ENCODE assay signal across 8 cellular contexts in genomic region chr3:177196473-177197040, GRCh38. TPM values are rescaled to one million over a fixed set of nuclear protein-coding genes. Genes with fewer than 3 reads are reported as not detected.
DNase-seq lines count a peak whose midpoint lies in the region; ATAC-seq and TF ChIP-seq lines count a peak whose summit lies in the region.

No MANE protein-coding gene starts in this region.

- peak overlapping the region; percentile 98 for H3K4me3 Mint-ChIP-seq in T-helper 1 cell treated with Interleukin-12 subunit alpha and Interleukin-12 subunit beta and Interleukin-4 antibody, amounts not matched to agents 30 μg/mL and 1 μg/mL, for 36 hours
- peak overlapping the region; percentile 90 for H3K4me3 Mint-ChIP-seq in central memory CD8-positive, alpha-beta T cell

- in situ Hi-C loops in Caki2 (cut with HindIII; ENCODE audit: low pct_unique_long_range_greater_than_20kb, low sequenced_read_pairs), result no loop called here

- no peak for ATAC-seq in central memory CD8-positive, alpha-beta T cell (replicated peaks; ENCODE audit: extremely low read depth, poor library complexity, severe bottlenecking)
- no peak for ATAC-seq in HG03439 (IDR thresholded peaks at IDR 0.05; ENCODE audit: unreplicated experiment)

- H3K36me3 Mint-ChIP-seq in T-helper 1 cell treated with Interleukin-12 subunit alpha and Interleukin-12 subunit beta and Interleukin-4 antibody, amounts not matched to agents 30 μg/mL and 1 μg/mL, for 36 hours (ENCODE audit: low read depth), result peaks cover 32% of the 10 kb centered on the region
- H3K36me3 Mint-ChIP-seq in central memory CD8-positive, alpha-beta T cell (ENCODE audit: insufficient read depth), result peaks cover 36% of the 10 kb centered on the region

- no peaks in the 10 kb centered on the region for H3K27me3 Mint-ChIP-seq in T-helper 1 cell treated with Interleukin-12 subunit alpha and Interleukin-12 subunit beta and Interleukin-4 antibody, amounts not matched to agents 30 μg/mL and 1 μg/mL, for 36 hours (ENCODE audit: low read depth)
- no peaks in the 10 kb centered on the region for H3K27me3 Mint-ChIP-seq in central memory CD8-positive, alpha-beta T cell

- H3K9me3 Mint-ChIP-seq in T-helper 1 cell treated with Interleukin-12 subunit alpha and Interleukin-12 subunit beta and Interleukin-4 antibody, amounts not matched to agents 30 μg/mL and 1 μg/mL, for 36 hours, result no peaks in the 10 kb centered on the region
- H3K9me3 Mint-ChIP-seq in central memory CD8-positive, alpha-beta T cell, result no peaks in the 10 kb centered on the region

- CTCF ChIA-PET in HEK293T (lab: Yijun Ruan, JAX), result no interaction called here

- peak overlapping the region; percentile 100 for H3K27ac Mint-ChIP-seq in T-helper 1 cell treated with Interleukin-12 subunit alpha and Interleukin-12 subunit beta and Interleukin-4 antibody, amounts not matched to agents 30 μg/mL and 1 μg/mL, for 36 hours
- H3K27ac Mint-ChIP-seq in central memory CD8-positive, alpha-beta T cell (ENCODE audit: low read depth), result peak overlapping the region; percentile 90

- peaks cover 50% of the 10 kb centered on the region for H3K4me1 Mint-ChIP-seq in T-helper 1 cell treated with Interleukin-12 subunit alpha and Interleukin-12 subunit beta and Interleukin-4 antibody, amounts not matched to agents 30 μg/mL and 1 μg/mL, for 36 hours (ENCODE audit: low read depth)
- peaks cover 58% of the 10 kb centered on the region for H3K4me1 Mint-ChIP-seq in central memory CD8-positive, alpha-beta T cell

- peak; percentile 61 for DNase-seq in Caki2 (ENCODE audit: low read depth)
- DNase-seq in HEK293T (ENCODE audit: extremely low spot score), result peak; percentile 35
- DNase-seq in central memory CD8-positive, alpha-beta T cell (ENCODE audit: low spot score in 2 of 2), result peak; percentile 27 to 32
- DNase-seq in kidney tubule cell (ENCODE audit: low spot score), result peak; percentile 57
- DNase-seq in stimulated activated CD4-positive, alpha-beta T cell treated with anti-CD3 and anti-CD28 coated beads, Interleukin-1b, Interleukin-23, amount 100 ng/mL, for 48 hours, result peak; percentile 46
- DNase-seq in cortex of kidney (lab: John Stamatoyannopoulos, UW), result no peak

- POLR2A ChIA-PET in HEK293T (lab: Yijun Ruan, JAX), result interaction anchor here (2.7 kb wide), 1 partner anchor 162 kb away, joined by 23 read pairs; no protein-coding TSS in a partner anchor

TF ChIP-seq in HEK293T, 16 proteins besides CTCF, POLR2A, EP300 and RAD21:
- TF ChIP-seq SUZ12 (IDR thresholded peaks at IDR 0.05), result no peak
- TF ChIP-seq SP1 (IDR thresholded peaks at IDR 0.05), result no peak
- TF ChIP-seq TARDBP (IDR thresholded peaks at IDR 0.05), result no peak
- TF ChIP-seq NFRKB (IDR thresholded peaks at IDR 0.05), result no peak
- TF ChIP-seq FOXM1 (IDR thresholded peaks at IDR 0.05; ENCODE audit: borderline replicate concordance), result no peak
- TF ChIP-seq ARNT (IDR thresholded peaks at IDR 0.05), result no peak
- TF ChIP-seq ZNF384 (IDR thresholded peaks at IDR 0.05), result no peak
- TF ChIP-seq BHLHE40 (IDR thresholded peaks at IDR 0.05; ENCODE audit: borderline replicate concordance), result no peak
- no peak for TF ChIP-seq PKNOX1 (IDR thresholded peaks at IDR 0.05)
- TF ChIP-seq CTBP1 (IDR thresholded peaks at IDR 0.05; ENCODE audit: borderline replicate concordance), result no peak
- no peak for TF ChIP-seq L3MBTL2 (conservative IDR thresholded peaks at IDR 0.05)
- no peak for TF ChIP-seq FOXK2 (IDR thresholded peaks at IDR 0.05)

RNA-seq across cellular contexts. Expression of gene TBL1XR1, which starts 0.7 kb away (rescaled TPM):
- total RNA-seq in Caki2 (2014; rRNA removed; shearing (Covaris generic); ENCODE audit: low replicate concordance), result 157 and 178 TPM in 2 replicates
